ENCODE assay signal across 29 cellular contexts in the genomic region with DNA sequence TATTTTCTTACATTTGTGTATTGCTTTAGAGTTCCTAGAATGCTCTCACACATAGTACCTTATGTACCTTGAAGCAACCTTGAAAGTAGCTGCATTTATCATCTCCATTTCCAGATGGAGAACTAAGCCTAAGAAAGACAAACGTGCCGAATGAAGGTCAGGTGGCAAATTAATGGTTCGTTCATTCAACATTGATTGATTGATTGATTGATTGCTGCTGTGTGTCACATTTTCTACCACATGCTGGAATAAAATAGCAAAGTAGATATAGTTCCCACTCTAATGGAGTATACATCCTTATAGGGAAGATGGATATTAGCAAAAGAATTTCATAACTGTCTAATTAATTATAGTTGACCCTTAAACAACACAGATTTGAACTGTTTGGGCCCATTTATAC.
"Had no signal": no experiment of that assay in that cellular context is flagged by ENCODE, and none has a peak within 500 bp of the region (broad histone marks: within the 10 kb centered on the region; RNA-seq: fewer than 3 reads in every experiment).

No MANE protein-coding gene starts in this region.

- H3K27ac Mint-ChIP-seq: natural killer cell treated with Interleukin-12 subunit alpha and Interleukin-12 subunit beta and Interleukin-15 and Interleukin-18, amount 100 ng/mL, for 72 hours; nephron progenitor cell; neural progenitor cell; progenitor cell of endocrine pancreas; stimulated activated effector memory CD8-positive, alpha-beta T cell treated with anti-CD3 and anti-CD28 coated beads, Interleukin-12 subunit alpha, Interleukin-12 subunit beta, amount 100 ng/mL, for 72 hours; stimulated activated naive B cell treated with anti-CD40 and anti-IgM and Interleukin-4, amounts not matched to agents 10 μg/mL and 1 μg/mL and 100 μg/mL, for 72 hours; stimulated activated naive CD8-positive, alpha-beta T cell treated with anti-CD3 and anti-CD28 coated beads, Interleukin-15, Interleukin-2, amounts not matched to agents 100 ng/mL and 50 ng/mL, for 24 hours had no signal

- H3K36me3 ChIP-seq: neural progenitor cell, ovary, right lobe of liver had no signal

- H3K9ac ChIP-seq: neural progenitor cell, parathyroid adenoma had no signal

- ATAC-seq: natural killer cell treated with Interleukin-12 subunit alpha and Interleukin-12 subunit beta and Interleukin-15 and Interleukin-18, amount 100 ng/mL, for 72 hours; psoas muscle; right cardiac atrium; right lobe of liver; stimulated activated effector memory CD8-positive, alpha-beta T cell treated with anti-CD3 and anti-CD28 coated beads, Interleukin-12 subunit alpha, Interleukin-12 subunit beta, amount 100 ng/mL, for 72 hours; stimulated activated naive B cell treated with anti-CD40 and anti-IgM and Interleukin-4, amounts not matched to agents 10 μg/mL and 1 μg/mL and 100 μg/mL, for 72 hours had no signal

- H3K79me2 ChIP-seq: parathyroid adenoma had no signal

- H3K36me3 Mint-ChIP-seq: stimulated activated effector memory CD8-positive, alpha-beta T cell treated with anti-CD3 and anti-CD28 coated beads, Interleukin-12 subunit alpha, Interleukin-12 subunit beta, amount 100 ng/mL, for 72 hours had no signal

- H3K4me1 Mint-ChIP-seq: stimulated activated effector memory CD8-positive, alpha-beta T cell treated with anti-CD3 and anti-CD28 coated beads, Interleukin-12 subunit alpha, Interleukin-12 subunit beta, amount 100 ng/mL, for 72 hours; stimulated activated naive B cell treated with anti-CD40 and anti-IgM and Interleukin-4, amounts not matched to agents 10 μg/mL and 1 μg/mL and 100 μg/mL, for 72 hours had no signal

- H2AFZ ChIP-seq: neural progenitor cell, parathyroid adenoma had no signal

- H3K4me3 ChIP-seq: neural progenitor cell, ovary, psoas muscle, right lobe of liver, sigmoid colon, stomach, thoracic aorta, thyroid gland, tibial nerve, upper lobe of left lung, vagina had no signal

- H3K4me3 Mint-ChIP-seq: natural killer cell treated with Interleukin-12 subunit alpha and Interleukin-12 subunit beta and Interleukin-15 and Interleukin-18, amount 100 ng/mL, for 72 hours; nephron progenitor cell; neural progenitor cell; stimulated activated effector memory CD8-positive, alpha-beta T cell treated with anti-CD3 and anti-CD28 coated beads, Interleukin-12 subunit alpha, Interleukin-12 subunit beta, amount 100 ng/mL, for 72 hours; stimulated activated naive B cell treated with anti-CD40 and anti-IgM and Interleukin-4, amounts not matched to agents 10 μg/mL and 1 μg/mL and 100 μg/mL, for 72 hours; stimulated activated naive CD8-positive, alpha-beta T cell treated with anti-CD3 and anti-CD28 coated beads, Interleukin-15, Interleukin-2, amounts not matched to agents 100 ng/mL and 50 ng/mL, for 24 hours had no signal

- H3K9me3 ChIP-seq: ovary, psoas muscle, right lobe of liver, sigmoid colon, stomach, thoracic aorta, thyroid gland, tibial nerve, upper lobe of left lung, vagina had no signal

- H3K27ac ChIP-seq: neural progenitor cell, ovary, parathyroid adenoma, psoas muscle, right lobe of liver, sigmoid colon, stomach, thoracic aorta, thyroid gland, tibial nerve, upper lobe of left lung, vagina had no signal

- H3K9me3 Mint-ChIP-seq: natural killer cell treated with Interleukin-12 subunit alpha and Interleukin-12 subunit beta and Interleukin-15 and Interleukin-18, amount 100 ng/mL, for 72 hours; nephron progenitor cell; stimulated activated effector memory CD8-positive, alpha-beta T cell treated with anti-CD3 and anti-CD28 coated beads, Interleukin-12 subunit alpha, Interleukin-12 subunit beta, amount 100 ng/mL, for 72 hours; stimulated activated naive CD8-positive, alpha-beta T cell treated with anti-CD3 and anti-CD28 coated beads, Interleukin-15, Interleukin-2, amounts not matched to agents 100 ng/mL and 50 ng/mL, for 24 hours had no signal

- H3K4me1 ChIP-seq: neural progenitor cell, parathyroid adenoma, psoas muscle, sigmoid colon, stomach, thyroid gland, tibial nerve, upper lobe of left lung, vagina had no signal

- H3K4me2 ChIP-seq: neural progenitor cell had no signal

- FAIRE-seq: small intestine, urothelium cell line had no signal

- H3K27me3 ChIP-seq: neural progenitor cell, ovary, right lobe of liver, sigmoid colon, stomach, thyroid gland, tibial nerve, upper lobe of left lung, vagina had no signal

- H3K27me3 Mint-ChIP-seq: natural killer cell treated with Interleukin-12 subunit alpha and Interleukin-12 subunit beta and Interleukin-15 and Interleukin-18, amount 100 ng/mL, for 72 hours; progenitor cell of endocrine pancreas; stimulated activated naive B cell treated with anti-CD40 and anti-IgM and Interleukin-4, amounts not matched to agents 10 μg/mL and 1 μg/mL and 100 μg/mL, for 72 hours; stimulated activated naive CD8-positive, alpha-beta T cell treated with anti-CD3 and anti-CD28 coated beads, Interleukin-15, Interleukin-2, amounts not matched to agents 100 ng/mL and 50 ng/mL, for 24 hours had no signal

- DNase-seq: nephron progenitor cell; occipital lobe; ovary; posterior cingulate gyrus; psoas muscle; right cardiac atrium; right lobe of liver; sigmoid colon; small intestine; stimulated activated CD4-positive, alpha-beta T cell treated with anti-CD3 and anti-CD28 coated beads, Interleukin-15, amount 100 ng/mL, for 24 hours; stimulated activated CD4-positive, alpha-beta T cell treated with anti-CD3 and anti-CD28 coated beads, Interleukin-2, amount 100 ng/mL, for 24 hours; stimulated activated CD4-positive, alpha-beta T cell treated with anti-CD3 and anti-CD28 coated beads, Interleukin-2, amount 100 ng/mL, for 48 hours; stimulated activated CD4-positive, alpha-beta T cell treated with anti-CD3 and anti-CD28 coated beads, Interleukin-4, amount 100 ng/mL, for 24 hours; stimulated activated naive B cell treated with anti-CD40 and anti-IgM and Interleukin-4, amounts not matched to agents 10 μg/mL and 1 μg/mL and 100 μg/mL, for 72 hours; stimulated activated naive CD4-positive, alpha-beta T cell treated with Interleukin-2 at 50 U/mL for 16 hours; stomach; thyroid gland; trophoblast cell; upper lobe of left lung had no signal
